In the genomic region with DNA sequence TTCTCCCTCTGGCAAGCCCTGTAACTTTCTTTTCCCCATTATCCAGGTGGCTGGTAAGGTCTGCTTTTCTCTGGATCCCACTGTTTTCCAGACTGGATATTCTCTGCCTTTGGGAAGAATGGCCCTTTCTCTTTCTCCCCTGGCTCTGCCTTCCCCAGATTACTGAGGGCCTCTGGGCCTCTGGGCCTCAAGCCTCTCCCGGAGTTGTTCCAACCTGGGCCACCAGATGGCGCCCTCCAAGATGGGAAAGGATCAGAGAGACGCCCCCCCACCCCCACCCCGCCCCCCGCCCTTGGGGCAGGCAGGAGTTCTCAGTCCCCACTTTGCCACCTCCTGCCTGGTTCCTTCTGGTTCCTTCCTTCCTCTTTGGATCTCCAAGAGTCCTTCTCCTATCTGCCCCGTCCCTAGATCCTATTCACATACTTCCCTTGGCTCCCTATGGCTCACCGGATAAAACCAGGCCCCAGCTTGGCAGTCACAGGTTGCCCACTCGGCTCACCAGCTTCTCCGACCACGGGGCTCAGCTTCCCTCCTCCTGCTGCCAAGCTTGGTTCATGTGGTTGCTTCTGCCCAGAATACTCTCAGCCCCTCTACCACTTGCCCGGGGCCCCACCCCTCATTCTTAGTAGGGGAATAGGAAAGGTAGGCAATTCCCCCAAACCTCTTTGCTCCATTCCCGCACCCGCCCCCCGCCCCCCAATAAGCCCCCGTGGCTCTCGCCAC, we compare ENCODE assay signal across 1 cellular context.
TF ChIP-seq lines count a peak whose summit lies in the region.

No MANE protein-coding gene starts in this region.

TF ChIP-seq in K562, 482 proteins besides CTCF, POLR2A, EP300 and RAD21:
- TF ChIP-seq CTCFL (IDR thresholded peaks at IDR 0.05; ENCODE audit: borderline replicate concordance, insufficient read depth, low read depth, low read length, poor library complexity, severe bottlenecking) (peak; percentile 90), BRD4 (IDR thresholded peaks at IDR 0.05) (no peak), ZBTB7A (IDR thresholded peaks at IDR 0.05; ENCODE audit: borderline replicate concordance, control insufficient read depth, low read depth, low read length) (peak; percentile 33; the same call in 1 of the 2 replicates), MAZ (CRISPR knock-in tag; conservative IDR thresholded peaks at IDR 0.05 in 1 of 2, IDR thresholded peaks at IDR 0.05 in 1 of 2) (0 out of 4 replicates have a peak, but pooled peaks of 1 of the 2 experiments have one; percentile 31), XRCC5 (IDR thresholded peaks at IDR 0.05; ENCODE audit: low read depth, low read length) (peak; percentile 46; the same call in 1 of the 2 replicates), ARHGAP35 (IDR thresholded peaks at IDR 0.05; ENCODE audit: partially characterized antibody) (no peak), CAMTA2 (CRISPR knock-in tag; conservative IDR thresholded peaks at IDR 0.05) (no peak), HLTF (IDR thresholded peaks at IDR 0.05) (no peak), VEZF1 (CRISPR knock-in tag; IDR thresholded peaks at IDR 0.05) (peak; percentile 93), SMC3 (conservative IDR thresholded peaks at IDR 0.05; ENCODE audit: insufficient read depth, low read depth, low read length) (peak; percentile 44; the same call in 1 of the 2 replicates), ESRRB (CRISPR knock-in tag; IDR thresholded peaks at IDR 0.05; ENCODE audit: borderline replicate concordance) (no peak), TCF3 (CRISPR knock-in tag; IDR thresholded peaks at IDR 0.05) (no peak), SRSF3 (IDR thresholded peaks at IDR 0.05; ENCODE audit: insufficient read depth, low read length) (no peak), RBBP5 (IDR thresholded peaks at IDR 0.05; ENCODE audit: borderline replicate concordance, insufficient read depth, low read length, poor library complexity, severe bottlenecking) (no peak), ASH1L (IDR thresholded peaks at IDR 0.05; ENCODE audit: borderline replicate concordance, low read depth, partially characterized antibody) (no peak), ZBTB43 (CRISPR knock-in tag; IDR thresholded peaks at IDR 0.05) (no peak), ZNF740 (CRISPR knock-in tag; IDR thresholded peaks at IDR 0.05) (peak; percentile 88), ZNF740 (tag; IDR thresholded peaks at IDR 0.05) (peak in 1 of 2 experiments; percentile 92; a peak in 2 of 4 replicates)
- TF ChIP-seq, protein P1, sequence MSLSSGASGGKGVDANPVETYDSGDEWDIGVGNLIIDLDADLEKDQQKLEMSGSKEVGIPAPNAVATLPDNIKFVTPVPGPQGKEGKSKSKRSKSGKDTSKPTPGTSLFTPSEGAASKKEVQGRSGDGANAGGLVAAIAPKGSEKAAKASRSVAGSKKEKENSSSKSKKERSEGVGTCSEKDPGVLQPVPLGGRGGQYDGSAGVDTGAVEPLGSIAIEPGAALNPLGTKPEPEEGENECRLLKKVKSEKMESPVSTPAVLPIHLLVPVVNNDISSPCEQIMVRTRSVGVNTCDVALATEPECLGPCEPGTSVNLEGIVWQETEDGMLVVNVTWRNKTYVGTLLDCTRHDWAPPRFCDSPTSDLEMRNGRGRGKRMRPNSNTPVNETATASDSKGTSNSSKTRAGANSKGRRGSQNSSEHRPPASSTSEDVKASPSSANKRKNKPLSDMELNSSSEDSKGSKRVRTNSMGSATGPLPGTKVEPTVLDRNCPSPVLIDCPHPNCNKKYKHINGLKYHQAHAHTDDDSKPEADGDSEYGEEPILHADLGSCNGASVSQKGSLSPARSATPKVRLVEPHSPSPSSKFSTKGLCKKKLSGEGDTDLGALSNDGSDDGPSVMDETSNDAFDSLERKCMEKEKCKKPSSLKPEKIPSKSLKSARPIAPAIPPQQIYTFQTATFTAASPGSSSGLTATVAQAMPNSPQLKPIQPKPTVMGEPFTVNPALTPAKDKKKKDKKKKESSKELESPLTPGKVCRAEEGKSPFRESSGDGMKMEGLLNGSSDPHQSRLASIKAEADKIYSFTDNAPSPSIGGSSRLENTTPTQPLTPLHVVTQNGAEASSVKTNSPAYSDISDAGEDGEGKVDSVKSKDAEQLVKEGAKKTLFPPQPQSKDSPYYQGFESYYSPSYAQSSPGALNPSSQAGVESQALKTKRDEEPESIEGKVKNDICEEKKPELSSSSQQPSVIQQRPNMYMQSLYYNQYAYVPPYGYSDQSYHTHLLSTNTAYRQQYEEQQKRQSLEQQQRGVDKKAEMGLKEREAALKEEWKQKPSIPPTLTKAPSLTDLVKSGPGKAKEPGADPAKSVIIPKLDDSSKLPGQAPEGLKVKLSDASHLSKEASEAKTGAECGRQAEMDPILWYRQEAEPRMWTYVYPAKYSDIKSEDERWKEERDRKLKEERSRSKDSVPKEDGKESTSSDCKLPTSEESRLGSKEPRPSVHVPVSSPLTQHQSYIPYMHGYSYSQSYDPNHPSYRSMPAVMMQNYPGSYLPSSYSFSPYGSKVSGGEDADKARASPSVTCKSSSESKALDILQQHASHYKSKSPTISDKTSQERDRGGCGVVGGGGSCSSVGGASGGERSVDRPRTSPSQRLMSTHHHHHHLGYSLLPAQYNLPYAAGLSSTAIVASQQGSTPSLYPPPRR (CRISPR knock-in tag; IDR thresholded peaks at IDR 0.05; ENCODE audit: borderline replicate concordance) = no peak
